Comparison of ENCODE assay signal across 2 cellular contexts in genomic region chr4:94889523-94889922, GRCh38.
TF ChIP-seq lines count a peak whose summit lies in the region.

No MANE protein-coding gene starts in this region.

TF ChIP-seq in HEK293, 187 proteins besides CTCF, POLR2A, EP300 and RAD21:
- TF ChIP-seq PATZ1 (tag by site-specific recombination; IDR thresholded peaks at IDR 0.05) (no peak), SCRT1 (tag by site-specific recombination; IDR thresholded peaks at IDR 0.05; ENCODE audit: borderline replicate concordance) (peak; percentile 39; the same call in 1 of the 2 replicates), REST (tag by site-specific recombination; IDR thresholded peaks at IDR 0.05) (no peak)

TF ChIP-seq in H1, 55 proteins besides CTCF, POLR2A, EP300 and RAD21:
- TF ChIP-seq KDM4A (IDR thresholded peaks at IDR 0.05; ENCODE audit: low read depth, low read length, severe bottlenecking) (no peak), CEBPB (IDR thresholded peaks at IDR 0.05; ENCODE audit: low read depth, low read length) (no peak), TEAD4 (IDR thresholded peaks at IDR 0.05; ENCODE audit: low read depth, low read length) (no peak), CBX8 (IDR thresholded peaks at IDR 0.05; ENCODE audit: borderline replicate concordance, low read depth, low read length) (no peak), TBP (IDR thresholded peaks at IDR 0.05; ENCODE audit: low read depth, low read length) (no peak), BRCA1 (IDR thresholded peaks at IDR 0.05; ENCODE audit: low read depth, low read length) (no peak), CHD7 (IDR thresholded peaks at IDR 0.05; ENCODE audit: insufficient replicate concordance, low read length) (no peak), CBX5 (IDR thresholded peaks at IDR 0.05; ENCODE audit: low read depth, low read length) (no peak)
TF ChIP-seq in H1: peak in this region for 0.
